In genomic region chr11:66067640-66068039, GRCh38 we compare ENCODE assay signal across 9 cellular contexts. TPM values are rescaled to one million over a fixed set of nuclear protein-coding genes. Genes with fewer than 3 reads are reported as not detected.
DNase-seq lines count a peak whose midpoint lies in the region; ATAC-seq and TF ChIP-seq lines count a peak whose summit lies in the region.
"Had no signal": no experiment of that assay in that cellular context is flagged by ENCODE, and none has a peak within 500 bp of the region (broad histone marks: within the 10 kb centered on the region; RNA-seq: fewer than 3 reads in every experiment).

No MANE protein-coding gene starts in this region.

- peaks cover 22 to 61% (median 50%) of the 10 kb centered on the region in 4 donors for H3K4me1 Mint-ChIP-seq in CD4-positive, CD25-positive, alpha-beta regulatory T cell
- H3K4me1 Mint-ChIP-seq in IgD-negative memory B cell (peaks cover 34 to 38% (median 36%) of the 10 kb centered on the region in 3 donors), osteocyte (ENCODE audit: unreplicated experiment) (peaks cover 32% of the 10 kb centered on the region)

- peaks cover 39% of the 10 kb centered on the region for H3K4me1 ChIP-seq in CD4-positive, CD25-positive, alpha-beta regulatory T cell (ENCODE audit: control insufficient read depth, insufficient read depth, low read length, poor library complexity, severe bottlenecking)

- H3K36me3 ChIP-seq in CD4-positive, CD25-positive, alpha-beta regulatory T cell (ENCODE audit: control insufficient read depth, insufficient read depth, low read length), result peaks cover 56% of the 10 kb centered on the region

- peak overlapping the region in 3 of 4 donors; percentile 75 to 92 (median 76) for H3K4me3 Mint-ChIP-seq in CD4-positive, CD25-positive, alpha-beta regulatory T cell
- peak overlapping the region in 2 of 4 donors; percentile 60 to 91 for H3K4me3 Mint-ChIP-seq in IgD-negative memory B cell
- no peak overlapping the region for H3K4me3 Mint-ChIP-seq in osteocyte (ENCODE audit: unreplicated experiment)

- H3K9me3 ChIP-seq in CD4-positive, CD25-positive, alpha-beta regulatory T cell (ENCODE audit: control insufficient read depth in 2 of 2, low read length in 2 of 2), result peaks cover 1 to 5% of the 10 kb centered on the region in 2 experiments
- H3K9me3 ChIP-seq: pancreas had no signal

- no peak for TF ChIP-seq CTCF in osteocyte (IDR thresholded peaks at IDR 0.05)

- no peak for DNase-seq in CD4-positive, CD25-positive, alpha-beta regulatory T cell
- DNase-seq in osteocyte (ENCODE audit: extremely low spot score, unreplicated experiment), result peak; percentile 73
- no peak for DNase-seq in effector CD8-positive, alpha-beta T cell (lab: John Stamatoyannopoulos, UW)

- no peak overlapping the region for H3K4me3 ChIP-seq in CD4-positive, CD25-positive, alpha-beta regulatory T cell (ENCODE audit: low read depth, low read length)
- H3K4me3 ChIP-seq: pancreas had no signal

- H3K9me3 Mint-ChIP-seq in CD4-positive, CD25-positive, alpha-beta regulatory T cell, result peaks cover 0 to 3% (median 0%) of the 10 kb centered on the region in 7 donors
- H3K9me3 Mint-ChIP-seq in IgD-negative memory B cell (no peaks in the 10 kb centered on the region), osteocyte (ENCODE audit: unreplicated experiment) (no peaks in the 10 kb centered on the region)

- no peaks in the 10 kb centered on the region for H3K27me3 ChIP-seq in CD4-positive, CD25-positive, alpha-beta regulatory T cell (ENCODE audit: control insufficient read depth, insufficient read depth, low read length)
- H3K27me3 ChIP-seq: pancreas had no signal

- H3K27ac ChIP-seq in CD4-positive, CD25-positive, alpha-beta regulatory T cell (ENCODE audit: insufficient read depth, low read length, poor library complexity, severe bottlenecking), result no peak overlapping the region
- H3K27ac ChIP-seq in cingulate gyrus (ENCODE audit: low read depth, low read length), result peak overlapping the region; percentile 91

- peaks cover 67% of the 10 kb centered on the region for H3K36me3 Mint-ChIP-seq in CD4-positive, CD25-positive, alpha-beta regulatory T cell
- H3K36me3 Mint-ChIP-seq in IgD-negative memory B cell, result peaks cover 15% of the 10 kb centered on the region
- H3K36me3 Mint-ChIP-seq in osteocyte (ENCODE audit: unreplicated experiment), result peaks cover 58% of the 10 kb centered on the region

- H3K27ac Mint-ChIP-seq in CD4-positive, CD25-positive, alpha-beta regulatory T cell, result peak overlapping the region in 2 of 3 donors; percentile 48 to 93
- peak overlapping the region; percentile 90 to 97 (median 95) for H3K27ac Mint-ChIP-seq in IgD-negative memory B cell
- peak overlapping the region; percentile 97 for H3K27ac Mint-ChIP-seq in osteocyte (ENCODE audit: unreplicated experiment)

- no peak for ATAC-seq in CD4-positive, CD25-positive, alpha-beta regulatory T cell (ENCODE audit: low read depth in 2 of 2)
- no peak for ATAC-seq in HG03025 (IDR thresholded peaks at IDR 0.05; ENCODE audit: low FRiP score, unreplicated experiment)
- no peak for ATAC-seq in GM19023 (IDR thresholded peaks at IDR 0.05; ENCODE audit: unreplicated experiment)

- peaks cover 6% of the 10 kb centered on the region for H3K27me3 Mint-ChIP-seq in CD4-positive, CD25-positive, alpha-beta regulatory T cell
- H3K27me3 Mint-ChIP-seq in IgD-negative memory B cell, result no peaks in the 10 kb centered on the region
- H3K27me3 Mint-ChIP-seq in osteocyte (ENCODE audit: unreplicated experiment), result no peaks in the 10 kb centered on the region

RNA-seq across cellular contexts. Expression of gene PACS1, which starts 2.4 kb away (rescaled TPM):
- total RNA-seq in CD4-positive, CD25-positive, alpha-beta regulatory T cell, result 306 TPM
- polyA plus RNA-seq in CD4-positive, CD25-positive, alpha-beta regulatory T cell, result 10 to 100 TPM; 43.8 to 57.8 (median 47.1) TPM
- polyA plus RNA-seq in IgD-negative memory B cell, result 72.9 TPM
- total RNA-seq in osteocyte, result 83.8 and 84.9 TPM in 2 replicates

RNA-seq across cellular contexts. Expression of gene SF3B2, which starts 15.5 kb away (rescaled TPM):
- 172 TPM for total RNA-seq in CD4-positive, CD25-positive, alpha-beta regulatory T cell
- 10 to 100 TPM; 67.6 to 79.7 (median 75.2) TPM for polyA plus RNA-seq in CD4-positive, CD25-positive, alpha-beta regulatory T cell
- 91.8 TPM for polyA plus RNA-seq in IgD-negative memory B cell
- total RNA-seq in osteocyte, result 193 and 198 TPM in 2 replicates

RNA-seq across cellular contexts. Expression of gene GAL3ST3, which starts 18.7 kb away (rescaled TPM):
- not detected for total RNA-seq in CD4-positive, CD25-positive, alpha-beta regulatory T cell
- not detected for polyA plus RNA-seq in CD4-positive, CD25-positive, alpha-beta regulatory T cell
- polyA plus RNA-seq in IgD-negative memory B cell, result not detected
- total RNA-seq in osteocyte, result 0.71 and 0.94 TPM in 2 replicates
- total RNA-seq: liver had no signal
- polyA plus RNA-seq: liver had no signal

RNA-seq across cellular contexts. Expression of gene CATSPER1, which starts 41.4 kb away (rescaled TPM):
- not detected for total RNA-seq in CD4-positive, CD25-positive, alpha-beta regulatory T cell
- not detected for polyA plus RNA-seq in CD4-positive, CD25-positive, alpha-beta regulatory T cell
- polyA plus RNA-seq in IgD-negative memory B cell, result not detected
- 0.54 and 1.1 TPM in 2 replicates for total RNA-seq in osteocyte
- polyA plus RNA-seq: liver had no signal

RNA-seq across cellular contexts. Expression of gene CST6, which starts 55.8 kb away (rescaled TPM):
- total RNA-seq in CD4-positive, CD25-positive, alpha-beta regulatory T cell, result not detected
- not detected for polyA plus RNA-seq in CD4-positive, CD25-positive, alpha-beta regulatory T cell
- not detected for polyA plus RNA-seq in IgD-negative memory B cell
- total RNA-seq in osteocyte, result not detected in 2 replicates
- total RNA-seq: liver had no signal
- polyA plus RNA-seq: liver had no signal
